Comparison of ENCODE assay signal across 18 cellular contexts in the genomic region with DNA sequence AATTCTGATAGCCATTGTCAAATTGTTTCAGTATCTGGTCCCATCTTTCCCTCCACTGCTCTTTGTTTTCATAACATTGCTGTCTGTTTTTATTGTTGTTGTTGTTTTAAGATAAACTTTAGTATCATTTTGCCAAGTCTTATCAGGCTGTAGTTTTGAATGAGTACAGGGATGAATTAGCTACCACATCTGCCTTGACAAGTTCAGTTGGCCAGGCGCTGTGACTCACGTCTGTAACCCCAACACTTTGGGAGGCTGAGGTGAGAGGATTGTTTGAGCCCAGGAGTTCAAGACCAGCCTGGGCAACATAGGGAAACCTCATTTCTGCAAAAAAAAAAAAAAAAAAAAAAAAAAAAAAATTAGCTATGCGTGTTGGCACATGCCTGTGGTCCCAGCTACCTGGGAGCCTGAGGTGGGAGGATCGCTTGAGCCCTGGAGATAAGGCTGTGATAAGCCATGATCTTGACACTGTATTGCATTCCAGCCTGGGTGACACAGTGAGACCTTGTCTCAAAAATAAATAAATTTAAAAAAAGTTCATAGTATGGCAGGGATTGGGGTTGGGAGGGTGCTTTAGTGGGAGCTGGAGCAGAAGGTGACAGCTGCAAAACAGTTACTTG.
"Had no signal": no experiment of that assay in that cellular context is flagged by ENCODE, and none has a peak within 500 bp of the region (broad histone marks: within the 10 kb centered on the region; RNA-seq: fewer than 3 reads in every experiment).

No MANE protein-coding gene starts in this region.

- H3K36me3 ChIP-seq: cardiac muscle cell, neural progenitor cell, ovary, sigmoid colon had no signal

- H3K4me3 ChIP-seq: cardiac muscle cell, coronary artery, neural progenitor cell, ovary, sigmoid colon, thoracic aorta had no signal

- H3K4me3 Mint-ChIP-seq: activated CD8-positive, alpha-beta T cell treated with anti-CD3 and anti-CD28 coated beads, Interleukin-2, amount 10 ng/mL, durations not matched to agents 7 days and 5 days; neural progenitor cell had no signal

- H3K27me3 ChIP-seq: cardiac muscle cell, neural progenitor cell, ovary, sigmoid colon had no signal

- H2AFZ ChIP-seq: neural progenitor cell had no signal

- H3K4me2 ChIP-seq: neural progenitor cell had no signal

- H3K9ac ChIP-seq: neural progenitor cell had no signal

- ATAC-seq: activated CD8-positive, alpha-beta T cell treated with anti-CD3 and anti-CD28 coated beads, Interleukin-2, amount 10 ng/mL, durations not matched to agents 7 days and 5 days had no signal

- H3K9me3 ChIP-seq: ovary had no signal

- H3K27ac Mint-ChIP-seq: activated CD8-positive, alpha-beta T cell treated with anti-CD3 and anti-CD28 coated beads, Interleukin-2, amount 10 ng/mL, durations not matched to agents 7 days and 5 days; neural progenitor cell; stimulated activated naive CD8-positive, alpha-beta T cell treated with anti-CD3 and anti-CD28 coated beads, Interleukin-15, amount 100 ng/mL, for 72 hours had no signal

- DNase-seq: activated CD4-positive, alpha-beta T cell treated with anti-CD3 and anti-CD28 coated beads for 1 hour; activated CD8-positive, alpha-beta T cell treated with anti-CD3 and anti-CD28 coated beads, Interleukin-2, amount 10 ng/mL, durations not matched to agents 7 days and 5 days; activated effector memory CD4-positive, alpha-beta T cell treated with Interleukin-2 at 50 U/mL for 16 hours; effector CD8-positive, alpha-beta T cell; hippocampal formation; kidney glomerular epithelial cell; ovary; sigmoid colon; stimulated activated CD4-positive, alpha-beta T cell treated with anti-CD3 and anti-CD28 coated beads, Interleukin-12 subunit alpha, Interleukin-12 subunit beta, amount 100 ng/mL, for 4 hours; stimulated activated CD4-positive, alpha-beta T cell treated with anti-CD3 and anti-CD28 coated beads, Interleukin-2, amount 100 ng/mL, for 48 hours; stimulated activated CD8-positive, alpha-beta memory T cell treated with anti-CD3 and anti-CD28 coated beads, Interleukin-4, amount 100 ng/mL, for 48 hours; stimulated activated naive CD8-positive, alpha-beta T cell treated with anti-CD3 and anti-CD28 coated beads, Interleukin-15, amount 100 ng/mL, for 72 hours; T1000 had no signal

- H3K27me3 Mint-ChIP-seq: stimulated activated naive CD8-positive, alpha-beta T cell treated with anti-CD3 and anti-CD28 coated beads, Interleukin-15, amount 100 ng/mL, for 72 hours had no signal

- H3K27ac ChIP-seq: cardiac muscle cell, coronary artery, epithelial cell of prostate, neural progenitor cell, ovary, sigmoid colon, thoracic aorta had no signal
